Comparison of ENCODE assay signal across 8 cellular contexts in genomic region chr3:143971367-143972154, GRCh38. TPM values are rescaled to one million over a fixed set of nuclear protein-coding genes. Genes with fewer than 3 reads are reported as not detected.
DNase-seq lines count a peak whose midpoint lies in the region; ATAC-seq, FAIRE-seq and TF ChIP-seq lines count a peak whose summit lies in the region.

Gene DIPK2A, plus strand, starts transcription at chr3:143971823. Its CDS starts 510 bp downstream, at chr3:143972333.

- FAIRE-seq in GM12891 (lab: Jason Lieb, UNC), result peak; percentile 96

- TF ChIP-seq POLR2A in GM12891 (IDR thresholded peaks at IDR 0.05; ENCODE audit: low read depth, low read length), result peak; percentile 93
- TF ChIP-seq POLR2A in ovary (IDR thresholded peaks at IDR 0.05), result peak; percentile 85

- H3K36me3 ChIP-seq in ovary (no peaks in the 10 kb centered on the region), thymus (ENCODE audit: control insufficient read depth, insufficient read depth) (no peaks in the 10 kb centered on the region)

- H3K4me3 ChIP-seq in ovary (peak within 1 kb of the TSS; percentile 91), thymus (ENCODE audit: low read length) (peak within 1 kb of the TSS; percentile 72)

- H3K4me1 ChIP-seq in ovary (ENCODE audit: insufficient read depth) (no peaks in the 10 kb centered on the region), thymus (ENCODE audit: control insufficient read depth, insufficient read depth, low read length) (no peaks in the 10 kb centered on the region)

- no peak for TF ChIP-seq CTCF in ovary (IDR thresholded peaks at IDR 0.05)

- H3K27ac ChIP-seq in ovary (peak within 1 kb of the TSS; percentile 90 to 98), thymus (ENCODE audit: low read depth) (peak within 1 kb of the TSS; percentile 98)

- intact Hi-C loops in Right ventricle myocardium inferior (cut with DNase I), result loop anchor here (5.0 kb wide), 1 partner anchor 969 kb away; the partner anchor contains the start of gene U2SURP
- intact Hi-C loops in ovary (cut with DNase I), result no loop called here

- DNase-seq in GM12891 (ENCODE audit: insufficient read length, low spot score), result peak; percentile 66
- peak; percentile 98 for DNase-seq in NCI-H1417 treated with DMSO at 0.1 percent for 48 hours (lab: John Stamatoyannopoulos, UW)
- peak; percentile 85 to 98 for DNase-seq in SW 1271 (lab: John Stamatoyannopoulos, UW)
- peak; percentile 93 for DNase-seq in activated naive CD8-positive, alpha-beta T cell treated with anti-CD3 and anti-CD28 coated beads, Interleukin-2, amount 50 U/mL, for 16 hours (ENCODE audit: low read depth, low spot score)
- peak; percentile 97 for DNase-seq in Right ventricle myocardium inferior (ENCODE audit: missing footprints)
- DNase-seq in ovary, result peak; percentile 95 to 97 (median 95)

- ATAC-seq in HG02798 (IDR thresholded peaks at IDR 0.05; ENCODE audit: poor library complexity, unreplicated experiment) (peak; percentile 67), Right ventricle myocardium inferior (peak; percentile 92)

- H3K9me3 ChIP-seq in ovary, result no peaks in the 10 kb centered on the region
- no peaks in the 10 kb centered on the region for H3K9me3 ChIP-seq in thymus (ENCODE audit: control insufficient read depth)

- no peaks in the 10 kb centered on the region for H3K27me3 ChIP-seq in ovary
- H3K27me3 ChIP-seq in thymus (ENCODE audit: control insufficient read depth, insufficient read depth), result no peaks in the 10 kb centered on the region

- WGBS in ovary, 3 donors, result 0% methylated on average over 44 to 70 of the region's 70 CpGs
- WGBS in thymus, result under 1% methylated on average over 70 of the region's 70 CpGs

- TF ChIP-seq EP300 in ovary (IDR thresholded peaks at IDR 0.05), result no peak

TF ChIP-seq in GM12891, 5 proteins besides CTCF, POLR2A, EP300 and RAD21:
- TF ChIP-seq SPI1 (IDR thresholded peaks at IDR 0.05; ENCODE audit: low read depth, low read length) (peak; percentile 43; the same call in 1 of the 2 replicates), TAF1 (IDR thresholded peaks at IDR 0.05; ENCODE audit: low read depth, low read length) (peak; percentile 83), POU2F2 (IDR thresholded peaks at IDR 0.05; ENCODE audit: low read depth, low read length) (peak; percentile 76), PAX5 (IDR thresholded peaks at IDR 0.05; ENCODE audit: insufficient read depth, low read length, severe bottlenecking) (no peak), POLR2AphosphoS5 (IDR thresholded peaks at IDR 0.05; ENCODE audit: low read depth, low read length) (peak; percentile 94)

RNA-seq across cellular contexts. Expression of gene DIPK2A, which starts in this region (rescaled TPM):
- polyA plus RNA-seq in GM12891 (2012; ENCODE audit: low read depth, missing spikeins), result 5.5 TPM
- total RNA-seq in Right ventricle myocardium inferior (9.0 TPM), ovary (10 to 100 TPM; 22.1 to 50.2 (median 30.7) TPM)
- polyA plus RNA-seq in ovary (10 to 100 TPM; 17.6 to 36.6 TPM), thymus (23.5 TPM)

Comparison
In these comparisons a context has a peak if more than half of its experiments do, and no peak if none do; other contexts are left out.
1. Peak in every context shown above with its lines: DNase-seq, ATAC-seq, H3K4me3 ChIP-seq and H3K27ac ChIP-seq.